In the genomic region with DNA sequence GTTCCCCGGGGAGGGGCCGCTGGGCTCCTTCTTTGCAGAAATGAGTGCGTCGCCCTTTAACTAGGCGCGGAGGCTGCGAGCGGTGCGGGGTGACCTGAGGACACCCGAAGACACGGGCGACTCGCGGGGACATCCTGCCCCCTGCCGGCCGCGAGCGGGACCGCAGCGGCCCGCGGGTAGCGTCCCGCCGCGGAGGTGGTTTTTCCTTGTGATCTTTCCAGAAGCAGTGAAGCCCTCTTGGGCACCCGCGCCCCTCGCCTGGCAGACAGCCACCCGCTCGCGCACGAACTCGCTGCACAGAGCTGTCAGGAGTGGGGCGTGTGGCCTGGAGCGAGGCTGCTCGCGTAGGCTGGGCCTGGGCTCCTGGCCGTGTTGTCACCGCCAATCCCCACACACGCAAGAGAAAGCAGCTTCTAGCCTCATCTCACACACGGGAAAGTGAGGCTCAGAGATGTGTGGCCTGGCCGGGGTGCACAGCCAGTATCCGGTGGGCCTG, we compare ENCODE assay signal across 8 cellular contexts.
DNase-seq lines count a peak whose midpoint lies in the region; ATAC-seq lines count a peak whose summit lies in the region.

No MANE protein-coding gene starts in this region.

- CTCF ChIA-PET in activated CD4-positive, alpha-beta memory T cell treated with anti-CD3 and anti-CD28 coated beads, Interleukin-2, amount 10 ng/mL, durations not matched to agents 7 days and 5 days (lab: Charles Lee): interaction anchor here (0.6 kb wide), 1 partner anchor 1243 kb away, joined by 3 read pairs; no protein-coding TSS in a partner anchor

- peak overlapping the region in 1 of 2 experiments; percentile 0 for H2BK12ac ChIP-seq in mesenchymal stem cell (ENCODE audit: low read length in 2 of 2)

- H2BK15ac ChIP-seq in mesenchymal stem cell (ENCODE audit: low read depth, poor library complexity, severe bottlenecking): no peak overlapping the region

- no peaks in the 10 kb centered on the region for H3K9me3 Mint-ChIP-seq in activated CD4-positive, alpha-beta memory T cell treated with anti-CD3 and anti-CD28 coated beads, Interleukin-2, amount 10 ng/mL, durations not matched to agents 7 days and 5 days

- H3K27me3 Mint-ChIP-seq in activated CD4-positive, alpha-beta memory T cell treated with anti-CD3 and anti-CD28 coated beads, Interleukin-2, amount 10 ng/mL, durations not matched to agents 7 days and 5 days: peaks cover 3% of the 10 kb centered on the region

- peaks cover 6% of the 10 kb centered on the region for H3K4me1 ChIP-seq in mesenchymal stem cell (ENCODE audit: control insufficient read depth, insufficient read depth, low read depth, low read length)

- ATAC-seq in HG03135 (IDR thresholded peaks at IDR 0.05; ENCODE audit: unreplicated experiment): peak; percentile 86

- H3K4me2 ChIP-seq in mesenchymal stem cell (ENCODE audit: low read length, poor library complexity, severe bottlenecking): peak overlapping the region; percentile 33

- no peak overlapping the region for H2BK120ac ChIP-seq in mesenchymal stem cell (ENCODE audit: low read depth, low read length)

- no peaks in the 10 kb centered on the region for H3K9me3 ChIP-seq in mesenchymal stem cell (ENCODE audit: control insufficient read depth, low read length)

- H3K4ac ChIP-seq in mesenchymal stem cell (ENCODE audit: low read depth in 1 of 2, low read length in 2 of 2): no peak overlapping the region

- H3K14ac ChIP-seq in mesenchymal stem cell (ENCODE audit: low read length in 2 of 2): no peak overlapping the region

- peak overlapping the region; percentile 34 for H4K91ac ChIP-seq in mesenchymal stem cell (ENCODE audit: low read length)

- no peak overlapping the region for H3K23ac ChIP-seq in mesenchymal stem cell (ENCODE audit: low read length in 2 of 2)

- H3K9ac ChIP-seq in mesenchymal stem cell (ENCODE audit: low read length): peak overlapping the region; percentile 68

- H3K4me1 Mint-ChIP-seq in activated CD4-positive, alpha-beta memory T cell treated with anti-CD3 and anti-CD28 coated beads, Interleukin-2, amount 10 ng/mL, durations not matched to agents 7 days and 5 days: no peaks in the 10 kb centered on the region

- peak overlapping the region; percentile 74 for H2AFZ ChIP-seq in mesenchymal stem cell (ENCODE audit: low read depth, low read length)

- WGBS in mesenchymal stem cell: 14% methylated on average over 33 of the region's 44 CpGs

- peak overlapping the region; percentile 86 for H4K8ac ChIP-seq in mesenchymal stem cell (ENCODE audit: low read length)

- no peak overlapping the region for H3K27ac ChIP-seq in mesenchymal stem cell (ENCODE audit: low read length, poor library complexity, severe bottlenecking)

- DNase-seq in DMS153 (lab: John Stamatoyannopoulos, UW) (peak; percentile 16), DMS153 treated with DMSO at 0.1 percent for 48 hours (lab: John Stamatoyannopoulos, UW; ENCODE audit: unreplicated experiment) (no peak), NCI-H524 treated with DMSO at 0.1 percent for 48 hours (lab: John Stamatoyannopoulos, UW) (peak; percentile 4), ecto neural progenitor cell (ENCODE audit: low spot score) (peak; percentile 86), mesenchymal stem cell (peak; percentile 49)
- DNase-seq in activated CD4-positive, alpha-beta memory T cell treated with anti-CD3 and anti-CD28 coated beads, Interleukin-2, amount 10 ng/mL, durations not matched to agents 7 days and 5 days: peak; percentile 76
- peak; percentile 27 for DNase-seq in stimulated activated CD8-positive, alpha-beta memory T cell treated with anti-CD3 and anti-CD28 coated beads, Interleukin-12 subunit alpha, Interleukin-12 subunit beta, amount 100 ng/mL, for 24 hours (ENCODE audit: extremely low read depth)

- no peak overlapping the region for H3K4me3 Mint-ChIP-seq in activated CD4-positive, alpha-beta memory T cell treated with anti-CD3 and anti-CD28 coated beads, Interleukin-2, amount 10 ng/mL, durations not matched to agents 7 days and 5 days

- H3K27ac Mint-ChIP-seq in activated CD4-positive, alpha-beta memory T cell treated with anti-CD3 and anti-CD28 coated beads, Interleukin-2, amount 10 ng/mL, durations not matched to agents 7 days and 5 days: no peak overlapping the region

- H3K18ac ChIP-seq in mesenchymal stem cell (ENCODE audit: low read depth in 1 of 2, low read length in 2 of 2): peak overlapping the region in 1 of 2 experiments; percentile 67

- peak overlapping the region in 1 of 2 experiments; percentile 68 for H3K4me3 ChIP-seq in mesenchymal stem cell (ENCODE audit: insufficient read depth in 1 of 2, low read depth in 1 of 2, low read length in 2 of 2)

- POLR2A ChIA-PET in activated CD4-positive, alpha-beta memory T cell treated with anti-CD3 and anti-CD28 coated beads, Interleukin-2, amount 10 ng/mL, durations not matched to agents 7 days and 5 days (lab: Charles Lee): no interaction called here

- no peak overlapping the region for H2AK5ac ChIP-seq in mesenchymal stem cell (ENCODE audit: low read length, severe bottlenecking)

- H3K36me3 ChIP-seq in mesenchymal stem cell (ENCODE audit: control insufficient read depth in 1 of 2, insufficient read depth in 2 of 2, low read depth in 1 of 2, low read length in 2 of 2): no peaks in the 10 kb centered on the region

- no peaks in the 10 kb centered on the region for H3K79me1 ChIP-seq in mesenchymal stem cell (replicated peaks; ENCODE audit: low read length, poor library complexity, severe bottlenecking)

- H3K36me3 Mint-ChIP-seq in activated CD4-positive, alpha-beta memory T cell treated with anti-CD3 and anti-CD28 coated beads, Interleukin-2, amount 10 ng/mL, durations not matched to agents 7 days and 5 days (ENCODE audit: low read depth): no peaks in the 10 kb centered on the region

- H3K27me3 ChIP-seq in mesenchymal stem cell (ENCODE audit: control insufficient read depth in 1 of 2, insufficient read depth in 1 of 2, low read length in 2 of 2): peaks cover 23 to 71% of the 10 kb centered on the region in 2 experiments

- no peak overlapping the region for H2BK5ac ChIP-seq in mesenchymal stem cell (ENCODE audit: low read depth, low read length, poor library complexity, severe bottlenecking)
